8 cellular contexts compared by ENCODE assay signal in genomic region chr11:68839054-68839865, GRCh38. TPM values are rescaled to one million over a fixed set of nuclear protein-coding genes. Genes with fewer than 3 reads are reported as not detected.
DNase-seq lines count a peak whose midpoint lies in the region; ATAC-seq, FAIRE-seq and TF ChIP-seq lines count a peak whose summit lies in the region.

No MANE protein-coding gene starts in this region.

- peaks cover 63% of the 10 kb centered on the region for H3K4me1 Mint-ChIP-seq in activated naive CD8-positive, alpha-beta T cell treated with anti-CD3 and anti-CD28 coated beads, Interleukin-2, amount 50 U/mL, for 24 hours

- H3K9me2 ChIP-seq in SU-DHL-6 (replicated peaks; ENCODE audit: insufficient read depth, low read length): no peaks in the 10 kb centered on the region

- H3K4me3 ChIP-seq in DND-41 (ENCODE audit: low read depth in 1 of 2, low read length in 2 of 2) (peak overlapping the region; percentile 58 to 85; a peak in 3 of 4 replicates), SU-DHL-6 (ENCODE audit: insufficient read depth, low read length, poor library complexity, severe bottlenecking) (peak overlapping the region; percentile 53), cardiac muscle cell (peak overlapping the region; percentile 32), pancreas (peak overlapping the region; percentile 11 to 69 (median 44)), thyroid gland (replicated peaks in 1 of 3) (peak overlapping the region in 1 of 3 donors; percentile 89)

- peaks cover 1% of the 10 kb centered on the region for H3K27me3 Mint-ChIP-seq in activated naive CD8-positive, alpha-beta T cell treated with anti-CD3 and anti-CD28 coated beads, Interleukin-2, amount 50 U/mL, for 24 hours

- peak overlapping the region; percentile 70 for H2AFZ ChIP-seq in DND-41 (ENCODE audit: low read depth, low read length)
- peak overlapping the region; percentile 89 for H2AFZ ChIP-seq in SU-DHL-6 (ENCODE audit: low read depth, low read length, severe bottlenecking)

- 1 to 2% methylated on average over 61 of the region's 61 CpGs for WGBS in pancreas, 2 donors
- WGBS in thyroid gland, 2 donors: 0% methylated on average over 29 to 35 of the region's 61 CpGs

- H4K20me1 ChIP-seq in DND-41 (ENCODE audit: insufficient read depth, low read length) (peaks cover 18% of the 10 kb centered on the region), SU-DHL-6 (ENCODE audit: low read depth, low read length) (no peaks in the 10 kb centered on the region)

- H3K4me1 ChIP-seq in DND-41 (ENCODE audit: insufficient read depth, low read length): peaks cover 63% of the 10 kb centered on the region
- peaks cover 15% of the 10 kb centered on the region for H3K4me1 ChIP-seq in cardiac muscle cell (ENCODE audit: low read depth)
- peaks cover 27 to 31% (median 31%) of the 10 kb centered on the region in 3 donors for H3K4me1 ChIP-seq in pancreas
- peaks cover 45 to 72% of the 10 kb centered on the region in 2 donors for H3K4me1 ChIP-seq in thyroid gland

- TF ChIP-seq CTCF in DND-41 (IDR thresholded peaks at IDR 0.05; ENCODE audit: borderline replicate concordance, extremely low read depth, low read length, poor library complexity, severe bottlenecking) (peak; percentile 4), SU-DHL-6 (IDR thresholded peaks at IDR 0.05; ENCODE audit: insufficient read depth, low read length, poor library complexity, severe bottlenecking) (no peak), cardiac muscle cell (IDR thresholded peaks at IDR 0.05; ENCODE audit: low read depth, low read length) (no peak), pancreas (IDR thresholded peaks at IDR 0.05) (no peak), thyroid gland (IDR thresholded peaks at IDR 0.05) (peak in 1 of 6 experiments; percentile 11)

- intact Hi-C loops in pancreas (cut with DNase I): no loop called here
- intact Hi-C loops in thyroid gland (cut with DNase I): no loop called here

- peak; percentile 69 for ATAC-seq in DND-41 (ENCODE audit: insufficient read depth, low read depth)
- peak; percentile 67 for ATAC-seq in activated naive CD8-positive, alpha-beta T cell treated with anti-CD3 and anti-CD28 coated beads, Interleukin-2, amount 50 U/mL, for 24 hours
- ATAC-seq in pancreas: peak; percentile 76 to 89 (median 81)

- H3F3A ChIP-seq in SU-DHL-6 (ENCODE audit: insufficient read depth): peaks cover 16% of the 10 kb centered on the region

- H3K36me3 ChIP-seq in DND-41 (ENCODE audit: insufficient read depth, low read length): peaks cover 15% of the 10 kb centered on the region
- H3K36me3 ChIP-seq in SU-DHL-6 (ENCODE audit: low read length): no peaks in the 10 kb centered on the region
- H3K36me3 ChIP-seq in cardiac muscle cell: no peaks in the 10 kb centered on the region
- H3K36me3 ChIP-seq in pancreas: no peaks in the 10 kb centered on the region
- H3K36me3 ChIP-seq in thyroid gland: no peaks in the 10 kb centered on the region

- H3K4me3 Mint-ChIP-seq in activated naive CD8-positive, alpha-beta T cell treated with anti-CD3 and anti-CD28 coated beads, Interleukin-2, amount 50 U/mL, for 24 hours: peak overlapping the region; percentile 81

- H3K79me2 ChIP-seq in DND-41 (ENCODE audit: insufficient read depth, low read length) (peaks cover 64% of the 10 kb centered on the region), SU-DHL-6 (ENCODE audit: insufficient read depth, low read length) (no peaks in the 10 kb centered on the region)

- H3K9me3 Mint-ChIP-seq in activated naive CD8-positive, alpha-beta T cell treated with anti-CD3 and anti-CD28 coated beads, Interleukin-2, amount 50 U/mL, for 24 hours: no peaks in the 10 kb centered on the region

- H3K27me3 ChIP-seq in DND-41 (ENCODE audit: insufficient read depth, low read length, poor library complexity) (no peaks in the 10 kb centered on the region), SU-DHL-6 (ENCODE audit: low read length) (no peaks in the 10 kb centered on the region), cardiac muscle cell (peaks cover 36% of the 10 kb centered on the region), pancreas (no peaks in the 10 kb centered on the region), thyroid gland (no peaks in the 10 kb centered on the region)

- no peaks in the 10 kb centered on the region for H3K36me3 Mint-ChIP-seq in activated naive CD8-positive, alpha-beta T cell treated with anti-CD3 and anti-CD28 coated beads, Interleukin-2, amount 50 U/mL, for 24 hours (ENCODE audit: low read depth)

- DNase-seq in DND-41 (peak; percentile 98), H54 (ENCODE audit: insufficient read length, low spot score) (peak; percentile 98), NCI-H1105 (lab: John Stamatoyannopoulos, UW) (peak; percentile 94), cardiac muscle cell (ENCODE audit: low read depth in 1 of 2, low spot score in 1 of 2) (peak; percentile 96 to 97), pancreas (peak; percentile 97 to 99 (median 98)), thyroid gland (peak; percentile 98)
- peak; percentile 98 for DNase-seq in activated naive CD8-positive, alpha-beta T cell treated with anti-CD3 and anti-CD28 coated beads, Interleukin-2, amount 50 U/mL, for 24 hours

- H3K27ac Mint-ChIP-seq in activated naive CD8-positive, alpha-beta T cell treated with anti-CD3 and anti-CD28 coated beads, Interleukin-2, amount 50 U/mL, for 24 hours: peak overlapping the region; percentile 89

- peak; percentile 43; the same call in 1 of the 2 replicates for TF ChIP-seq POLR2A in H54 (IDR thresholded peaks at IDR 0.05; ENCODE audit: low read depth, low read length)
- peak; percentile 28 to 56 for TF ChIP-seq POLR2A in thyroid gland (IDR thresholded peaks at IDR 0.05)

- peak overlapping the region; percentile 85 for H3K9ac ChIP-seq in DND-41 (ENCODE audit: low read depth, low read length)
- H3K9ac ChIP-seq in SU-DHL-6 (ENCODE audit: low read length): peak overlapping the region; percentile 57

- no peaks in the 10 kb centered on the region for H3K9me3 ChIP-seq in DND-41 (ENCODE audit: insufficient read depth, low read length, severe bottlenecking)
- no peaks in the 10 kb centered on the region for H3K9me3 ChIP-seq in SU-DHL-6 (ENCODE audit: insufficient read depth, low read length)
- H3K9me3 ChIP-seq in cardiac muscle cell (ENCODE audit: low read depth): no peaks in the 10 kb centered on the region
- no peaks in the 10 kb centered on the region for H3K9me3 ChIP-seq in pancreas
- H3K9me3 ChIP-seq in thyroid gland: no peaks in the 10 kb centered on the region

- H3K27ac ChIP-seq in DND-41 (ENCODE audit: low read length) (peak overlapping the region; percentile 85), SU-DHL-6 (ENCODE audit: low read depth, low read length) (peak overlapping the region; percentile 70), cardiac muscle cell (peak overlapping the region; percentile 52), pancreas (peak overlapping the region; percentile 93 to 99 (median 94)), thyroid gland (peak overlapping the region; percentile 80 to 96 (median 94))

- H3K4me2 ChIP-seq in DND-41 (ENCODE audit: insufficient read depth, low read length): peak overlapping the region; percentile 69
- peak overlapping the region; percentile 94 for H3K4me2 ChIP-seq in SU-DHL-6 (ENCODE audit: low read depth, low read length, poor library complexity, severe bottlenecking)

- no peak for FAIRE-seq in H54 (lab: Jason Lieb, UNC)
- FAIRE-seq in pancreas (lab: Jason Lieb, UNC): no peak

RNA-seq across cellular contexts. Expression of gene CPT1A, which starts 2.5 kb away (rescaled TPM):
- 7.4 and 10.9 TPM in 2 replicates for total RNA-seq in cardiac muscle cell
- polyA plus RNA-seq in cardiac muscle cell: 1.7 and 2.1 TPM in 2 replicates
- 10 to 100 TPM; 16.9 to 33.7 (median 22.7) TPM for total RNA-seq in pancreas
- polyA plus RNA-seq in pancreas: 10 to 100 TPM in 1 of 2 donors, 1 to 10 TPM in 1; 9.5 to 15.6 TPM
- 10 to 100 TPM; 29.9 to 58.0 (median 43.8) TPM for total RNA-seq in thyroid gland
